In genomic region chr9:137604345-137605145, GRCh38 we compare ENCODE assay signal across 8 cellular contexts. TPM values are rescaled to one million over a fixed set of nuclear protein-coding genes. Genes with fewer than 3 reads are reported as not detected.
DNase-seq lines count a peak whose midpoint lies in the region; ATAC-seq and TF ChIP-seq lines count a peak whose summit lies in the region.
"Had no signal": no experiment of that assay in that cellular context is flagged by ENCODE, and none has a peak within 500 bp of the region (broad histone marks: within the 10 kb centered on the region; RNA-seq: fewer than 3 reads in every experiment).

No MANE protein-coding gene starts in this region.

- no peak overlapping the region for H2AFZ ChIP-seq in HCT116 (ENCODE audit: low read depth, low read length, poor library complexity, severe bottlenecking)

- CTCF ChIA-PET in HCT116 (lab: Charles Lee): interaction anchor here (1.0 kb wide), 1 partner anchor 14 kb away, joined by 4 read pairs; the partner anchor contains the start of gene ZMYND19

- intact Hi-C loops in HCT116 (cut with micrococcal nuclease): no loop called here
- intact Hi-C loops in left ventricle myocardium inferior (cut with micrococcal nuclease): no loop called here

- peaks cover 34% of the 10 kb centered on the region; the same call in 1 of the 2 replicates for H3K79me2 ChIP-seq in HCT116 (ENCODE audit: insufficient read depth, low read length)

- H3K4me3 ChIP-seq in HCT116 (replicated peaks in 1 of 2; ENCODE audit: low read depth in 1 of 2, low read length in 2 of 2) (peak overlapping the region; percentile 24 to 26), left ventricle myocardium inferior (peak overlapping the region; percentile 94)
- H3K4me3 ChIP-seq: lung had no signal

- H3K36me3 ChIP-seq in HCT116 (ENCODE audit: control insufficient read depth in 1 of 2, insufficient read depth in 2 of 2, low read length in 2 of 2): no peaks in the 10 kb centered on the region
- H3K36me3 ChIP-seq in left ventricle myocardium inferior: peaks cover 4% of the 10 kb centered on the region

- H3K9me3 ChIP-seq in HCT116 (ENCODE audit: control insufficient read depth in 1 of 2, insufficient read depth in 1 of 2, low read depth in 1 of 2, low read length in 2 of 2) (no peaks in the 10 kb centered on the region), left ventricle myocardium inferior (replicated peaks) (no peaks in the 10 kb centered on the region)

- H3K4me3 Mint-ChIP-seq in stimulated activated effector memory CD8-positive, alpha-beta T cell treated with anti-CD3 and anti-CD28 coated beads, Interleukin-12 subunit alpha, Interleukin-12 subunit beta, amount 100 ng/mL, for 72 hours: peak overlapping the region; percentile 37

- peaks cover 14 to 49% of the 10 kb centered on the region in 2 experiments; a peak in 3 of 4 replicates for H3K4me1 ChIP-seq in HCT116 (ENCODE audit: control insufficient read depth in 1 of 2, insufficient read depth in 2 of 2, low read length in 2 of 2)
- peaks cover 46% of the 10 kb centered on the region for H3K4me1 ChIP-seq in left ventricle myocardium inferior

- ATAC-seq in HCT116 (no peak; the same call in 1 of the 2 replicates), HG02759 (IDR thresholded peaks at IDR 0.05; ENCODE audit: unreplicated experiment) (no peak)
- ATAC-seq in stimulated activated effector memory CD8-positive, alpha-beta T cell treated with anti-CD3 and anti-CD28 coated beads, Interleukin-12 subunit alpha, Interleukin-12 subunit beta, amount 100 ng/mL, for 72 hours: no peak

- POLR2A ChIA-PET in HCT116 (lab: Charles Lee): interaction anchor here (0.7 to 1.2 kb wide), 5 partner anchors 8 to 53 kb away, joined by 3 to 6 read pairs (median 4); partner anchors contain the start of genes EHMT1, MRPL41 and ZMYND19

- peak overlapping the region; percentile 60 for H3K4me2 ChIP-seq in HCT116 (ENCODE audit: low read length)

- RAD21 ChIA-PET in HCT116 (lab: Charles Lee; ENCODE audit: low non-redundant PET in 1 of 2, low total read pairs in 2 of 2, uncharacterized antibody in 2 of 2, unreplicated experiment in 2 of 2): interaction anchor here in 1 of 2 experiments (0.6 to 1.1 kb wide), 2 partner anchors 52 to 155 kb away, joined by 3 to 7 read pairs; partner anchors contain the start of gene MRPL41

- TF ChIP-seq RAD21 in HCT116 (IDR thresholded peaks at IDR 0.05; ENCODE audit: low read depth): no peak

- no peak overlapping the region for H3K9ac ChIP-seq in HCT116 (ENCODE audit: low read length)

- peaks cover 24% of the 10 kb centered on the region for H3K4me1 Mint-ChIP-seq in stimulated activated effector memory CD8-positive, alpha-beta T cell treated with anti-CD3 and anti-CD28 coated beads, Interleukin-12 subunit alpha, Interleukin-12 subunit beta, amount 100 ng/mL, for 72 hours

- H3K27ac ChIP-seq in HCT116 (ENCODE audit: low read depth, low read length): no peak overlapping the region; the same call in 1 of the 2 replicates
- H3K27ac ChIP-seq in VCaP: peak overlapping the region; percentile 61
- peak overlapping the region; percentile 66 for H3K27ac ChIP-seq in left ventricle myocardium inferior (replicated peaks)

- TF ChIP-seq CTCF in HCT116 (IDR thresholded peaks at IDR 0.05 in 2 of 3, conservative IDR thresholded peaks at IDR 0.05 in 1 of 3; ENCODE audit: borderline replicate concordance in 1 of 3, insufficient read depth in 1 of 3, low read depth in 2 of 3, low read length in 2 of 3) (no peak), VCaP (conservative IDR thresholded peaks at IDR 0.05) (no peak), left ventricle myocardium inferior (IDR thresholded peaks at IDR 0.05; ENCODE audit: borderline replicate concordance) (no peak)

- no peaks in the 10 kb centered on the region for H4K20me1 ChIP-seq in HCT116 (ENCODE audit: insufficient read depth)

- no peaks in the 10 kb centered on the region for H3K9me2 ChIP-seq in HCT116 (ENCODE audit: insufficient read depth)

- no peak for TF ChIP-seq POLR2A in HCT116 (IDR thresholded peaks at IDR 0.05; ENCODE audit: borderline replicate concordance, extremely low read depth, insufficient read depth, insufficient read length)

- BruUV-seq in HCT116 (replicated peaks; lab: Mats Ljungman, UMichigan): no TSS peak

- H3K27me3 ChIP-seq in HCT116 (ENCODE audit: insufficient read depth, low read length) (no peaks in the 10 kb centered on the region), left ventricle myocardium inferior (ENCODE audit: low read depth) (no peaks in the 10 kb centered on the region)

- peaks cover 4% of the 10 kb centered on the region for H3K36me3 Mint-ChIP-seq in stimulated activated effector memory CD8-positive, alpha-beta T cell treated with anti-CD3 and anti-CD28 coated beads, Interleukin-12 subunit alpha, Interleukin-12 subunit beta, amount 100 ng/mL, for 72 hours

- no peak overlapping the region for H3K27ac Mint-ChIP-seq in stimulated activated effector memory CD8-positive, alpha-beta T cell treated with anti-CD3 and anti-CD28 coated beads, Interleukin-12 subunit alpha, Interleukin-12 subunit beta, amount 100 ng/mL, for 72 hours

- H3K9me3 Mint-ChIP-seq in stimulated activated effector memory CD8-positive, alpha-beta T cell treated with anti-CD3 and anti-CD28 coated beads, Interleukin-12 subunit alpha, Interleukin-12 subunit beta, amount 100 ng/mL, for 72 hours: no peaks in the 10 kb centered on the region

- no peak for DNase-seq in HCT116 (ENCODE audit: low read depth, low spot score)
- no peak for DNase-seq in left ventricle myocardium inferior
- no peak for DNase-seq in stimulated activated effector memory CD8-positive, alpha-beta T cell treated with anti-CD3 and anti-CD28 coated beads, Interleukin-12 subunit alpha, Interleukin-12 subunit beta, amount 100 ng/mL, for 72 hours (ENCODE audit: low spot score in 2 of 2)
- DNase-seq in anterior cingulate cortex (lab: John Stamatoyannopoulos, UW): no peak
- DNase-seq in dedifferentiated amniotic fluid mesenchymal stem cell (ENCODE audit: extremely low spot score): no peak

TF ChIP-seq in HCT116, 20 proteins besides CTCF, POLR2A, EP300 and RAD21:
- TF ChIP-seq SIN3A (IDR thresholded peaks at IDR 0.05; ENCODE audit: low read depth): no peak
- TF ChIP-seq JUND (IDR thresholded peaks at IDR 0.05): no peak
- no peak for TF ChIP-seq EGR1 (IDR thresholded peaks at IDR 0.05; ENCODE audit: low read depth)
- TF ChIP-seq MAX (IDR thresholded peaks at IDR 0.05): no peak
- no peak for TF ChIP-seq ZNF274 (IDR thresholded peaks at IDR 0.05; ENCODE audit: low read depth, low read length)
- no peak for TF ChIP-seq EZH2phosphoT487 (IDR thresholded peaks at IDR 0.05; ENCODE audit: borderline replicate concordance)
- TF ChIP-seq SRF (IDR thresholded peaks at IDR 0.05; ENCODE audit: low read depth): no peak
- no peak for TF ChIP-seq ATF3 (IDR thresholded peaks at IDR 0.05)
TF ChIP-seq in HCT116: peak in this region for 0.

RNA-seq across cellular contexts. Expression of gene ARRDC1, which starts 0.9 kb away (rescaled TPM):
- total RNA-seq in HCT116 (2021; ENCODE audit: unreplicated experiment) (82.8 TPM), left ventricle myocardium inferior (16.2 TPM)
- polyA plus RNA-seq in HCT116 (2012): 85.6 and 96.3 TPM in 2 replicates

RNA-seq across cellular contexts. Expression of gene ZMYND19, which starts 14.2 kb away (rescaled TPM):
- 57.4 TPM for total RNA-seq in HCT116 (2021; ENCODE audit: unreplicated experiment)
- polyA plus RNA-seq in HCT116 (2012): 25.0 and 29.7 TPM in 2 replicates
- total RNA-seq in left ventricle myocardium inferior: 11.6 TPM

RNA-seq across cellular contexts. Expression of gene EHMT1, which starts 14.3 kb away (rescaled TPM):
- total RNA-seq in HCT116 (2021; ENCODE audit: unreplicated experiment) (86.1 TPM), left ventricle myocardium inferior (31.3 TPM)
- polyA plus RNA-seq in HCT116 (2012): 33.9 and 35.5 TPM in 2 replicates

RNA-seq across cellular contexts. Expression of gene DPH7, which starts 25.8 kb away (rescaled TPM):
- total RNA-seq in HCT116 (2021; ENCODE audit: unreplicated experiment): 54.4 TPM
- 38.5 and 39.6 TPM in 2 replicates for polyA plus RNA-seq in HCT116 (2012)
- 18.0 TPM for total RNA-seq in left ventricle myocardium inferior

RNA-seq across cellular contexts. Expression of gene MRPL41, which starts 52.9 kb away (rescaled TPM):
- 69.5 TPM for total RNA-seq in HCT116 (2021; ENCODE audit: unreplicated experiment)
- polyA plus RNA-seq in HCT116 (2012): 54.7 and 61.9 TPM in 2 replicates
- total RNA-seq in left ventricle myocardium inferior: 233 TPM
